ENCODE assay signal across 8 cellular contexts in the genomic region with DNA sequence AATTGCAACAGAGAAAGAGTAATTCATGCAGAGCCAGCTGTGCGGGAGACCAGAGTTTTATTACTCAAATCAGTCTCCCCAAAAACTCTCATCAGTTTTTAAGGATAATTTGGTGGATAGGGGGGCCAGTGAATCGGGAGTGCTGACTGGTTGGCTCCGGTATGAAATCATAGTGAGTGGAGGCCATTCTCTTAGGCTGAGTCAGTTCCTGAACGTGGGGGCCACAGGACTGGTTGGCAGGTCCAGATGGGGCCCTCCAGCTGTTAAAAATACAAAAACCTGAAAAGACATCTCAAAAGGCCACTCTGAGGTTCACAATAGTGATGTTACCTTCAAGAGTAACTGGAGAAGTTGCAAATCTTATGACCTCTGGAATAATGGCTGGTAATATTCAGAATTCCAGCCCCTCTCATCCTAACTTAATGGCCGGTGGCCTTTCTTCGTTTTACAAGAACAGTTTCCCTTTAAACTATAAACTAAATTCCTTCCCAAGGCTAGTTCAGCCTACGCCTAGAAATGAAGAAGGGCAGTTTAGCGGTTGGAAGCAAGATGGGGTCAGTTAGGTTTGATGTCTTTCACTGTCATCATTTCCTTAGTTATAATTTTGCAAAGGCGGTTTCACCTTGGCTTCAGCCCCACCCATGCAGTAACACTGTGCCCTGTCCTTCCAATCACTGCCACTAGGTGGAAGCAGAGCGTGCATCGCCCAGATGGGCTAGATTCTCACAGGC. TPM values are rescaled to one million over a fixed set of nuclear protein-coding genes. Genes with fewer than 3 reads are reported as not detected.
A peak's percentile ranks its signal among the peaks of the same experiment; 100 is the strongest.
DNase-seq lines count a peak whose midpoint lies in the region; ATAC-seq and TF ChIP-seq lines count a peak whose summit lies in the region.

No MANE protein-coding gene starts in this region.

- BruUV-seq in MCF 10A (replicated peaks; lab: Mats Ljungman, UMichigan): no TSS peak

- H3K9me3 Mint-ChIP-seq in MCF 10A (ENCODE audit: unreplicated experiment): no peaks in the 10 kb centered on the region

- CTCF ChIA-PET in AG04450 (lab: Charles Lee) (interaction anchor here (0.8 to 6.3 kb wide), 10 partner anchors 9 to 87 kb away, joined by 3 to 37 read pairs (median 5); no protein-coding TSS in a partner anchor), MCF 10A (lab: Yijun Ruan, JAX) (interaction anchor here (0.6 to 2.0 kb wide), 5 partner anchors 18 to 267 kb away, joined by 3 to 13 read pairs (median 9); no protein-coding TSS in a partner anchor)

- H3K9me3 ChIP-seq in AG04450 (ENCODE audit: control insufficient read depth, insufficient read depth, low read length) (no peaks in the 10 kb centered on the region), WERI-Rb-1 (ENCODE audit: severe bottlenecking) (peaks cover 28% of the 10 kb centered on the region)

- no peak overlapping the region for H3K27ac Mint-ChIP-seq in MCF 10A (ENCODE audit: low read depth, unreplicated experiment)

- intact Hi-C loops in MCF 10A (cut with micrococcal nuclease): loop anchor here (1.0 to 5.0 kb wide), 2 partner anchors 45 to 201 kb away; no protein-coding TSS in a partner anchor

- H3K4me3 ChIP-seq in AG04450 (ENCODE audit: low read depth, low read length) (no peak overlapping the region), WERI-Rb-1 (ENCODE audit: low read depth, low read length) (no peak overlapping the region)

- ATAC-seq in GM18909 (IDR thresholded peaks at IDR 0.05; ENCODE audit: poor library complexity, unreplicated experiment) (peak; percentile 41), HG03159 (IDR thresholded peaks at IDR 0.05; ENCODE audit: unreplicated experiment) (no peak)

- no peaks in the 10 kb centered on the region for H3K36me3 ChIP-seq in WERI-Rb-1

- no peaks in the 10 kb centered on the region for H3K27me3 Mint-ChIP-seq in MCF 10A (ENCODE audit: insufficient read depth, unreplicated experiment)

- DNase-seq in AG04450 (ENCODE audit: low read depth, low spot score) (peak; percentile 26), NCI-H2107 treated with DMSO at 0.1 percent for 48 hours (lab: John Stamatoyannopoulos, UW; ENCODE audit: unreplicated experiment) (peak; percentile 20), WERI-Rb-1 (peak; percentile 89), MCF 10A (ENCODE audit: unreplicated experiment) (peak; percentile 84), iris pigment epithelial cell (ENCODE audit: low read depth) (peak; percentile 61)
- peak; percentile 75 to 87 for DNase-seq in stimulated activated CD4-positive, alpha-beta T cell treated with anti-CD3 and anti-CD28 coated beads, Interleukin-15, amount 100 ng/mL, for 48 hours (ENCODE audit: low read depth in 2 of 2)

- H3K27ac ChIP-seq in AG04450 (ENCODE audit: low read depth, low read length) (no peak overlapping the region), WERI-Rb-1 (no peak overlapping the region)

- POLR2A ChIA-PET in AG04450 (lab: Yijun Ruan, JAX) (no interaction called here), MCF 10A (lab: Yijun Ruan, JAX) (interaction anchor here (1.2 to 2.0 kb wide), 2 partner anchors 46 to 145 kb away, joined by 8 read pairs; a partner anchor contains a TSS)

- TF ChIP-seq CTCF in AG04450 (IDR thresholded peaks at IDR 0.05; ENCODE audit: low read depth, low read length) (peak; percentile 90), WERI-Rb-1 (IDR thresholded peaks at IDR 0.05; ENCODE audit: low read depth, low read length) (peak; percentile 92), MCF 10A (IDR thresholded peaks at IDR 0.05; ENCODE audit: unreplicated experiment) (peak; percentile 86)

- peaks cover 12% of the 10 kb centered on the region for H3K4me1 Mint-ChIP-seq in MCF 10A (ENCODE audit: insufficient read depth, unreplicated experiment)

- H3K36me3 Mint-ChIP-seq in MCF 10A (ENCODE audit: insufficient read depth, unreplicated experiment): peaks cover 11% of the 10 kb centered on the region

- H3K27me3 ChIP-seq in AG04450 (ENCODE audit: control insufficient read depth, insufficient read depth, low read length): no peaks in the 10 kb centered on the region
- H3K27me3 ChIP-seq in WERI-Rb-1 (ENCODE audit: insufficient read depth, low read depth, severe bottlenecking): no peaks in the 10 kb centered on the region

- no peak overlapping the region for H3K4me3 Mint-ChIP-seq in MCF 10A (ENCODE audit: unreplicated experiment)

RNA-seq across cellular contexts. Expression of a gene that starts 6.8 kb away (rescaled TPM):
- 39.9 and 48.5 TPM in 2 replicates for polyA plus RNA-seq in AG04450 (2011; rRNA removed)
- 26.3 and 37.6 TPM in 2 replicates for polyA minus RNA-seq in AG04450 (2011; rRNA and poly(A)+ RNA removed)
- total RNA-seq in MCF 10A (2022): 17.9 and 18.0 TPM in 2 replicates

RNA-seq across cellular contexts. Expression of a gene that starts 39.6 kb away (rescaled TPM):
- polyA plus RNA-seq in AG04450 (2011; rRNA removed): 418 and 513 TPM in 2 replicates
- 121 and 131 TPM in 2 replicates for polyA minus RNA-seq in AG04450 (2011; rRNA and poly(A)+ RNA removed)
- total RNA-seq in MCF 10A (2022): 87.4 and 180 TPM in 2 replicates

Comparison
In these comparisons a context has a peak if more than half of its experiments do, and no peak if none do; other contexts are left out.
1. DNase-seq: peak in every context shown above with its lines; median percentile 89 in WERI-Rb-1; 84 in MCF 10A; 81 in stimulated activated CD4-positive, alpha-beta T cell treated with anti-CD3 and anti-CD28 coated beads, Interleukin-15, amount 100 ng/mL, for 48 hours; 61 in iris pigment epithelial cell; 26 in AG04450; 20 in NCI-H2107 treated with DMSO at 0.1 percent for 48 hours.